In the genomic region with DNA sequence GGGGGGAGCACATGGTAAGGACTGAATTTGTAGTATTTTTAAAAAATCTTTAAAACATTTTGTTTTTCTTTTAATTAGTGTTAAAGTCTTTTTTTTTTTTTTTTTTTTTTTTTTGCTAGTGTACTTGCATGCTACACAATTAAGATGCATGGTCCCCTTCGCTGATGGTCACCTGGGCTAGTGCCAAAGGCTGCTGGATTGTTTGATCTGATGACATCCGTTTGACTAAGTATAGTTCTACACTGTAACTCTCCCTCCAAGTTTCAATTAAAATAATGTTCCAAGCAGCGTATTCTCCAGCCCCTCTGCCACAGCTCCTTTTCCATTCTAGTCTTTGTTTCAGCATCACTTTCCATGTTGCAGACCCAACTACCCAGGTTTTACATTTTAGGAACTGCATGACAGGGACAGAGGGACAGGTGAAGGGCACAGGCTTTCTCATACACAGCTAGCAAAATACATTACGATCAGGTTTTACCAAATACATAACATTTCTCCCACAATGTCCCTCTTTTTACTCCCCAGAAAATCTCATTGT, we compare ENCODE assay signal across 8 cellular contexts. TPM values are rescaled to one million over a fixed set of nuclear protein-coding genes. Genes with fewer than 3 reads are reported as not detected.
A peak's percentile ranks its signal among the peaks of the same experiment; 100 is the strongest.
DNase-seq lines count a peak whose midpoint lies in the region; ATAC-seq lines count a peak whose summit lies in the region.

No MANE protein-coding gene starts in this region.

- no peak overlapping the region for H3K27ac ChIP-seq in thymus (ENCODE audit: low read depth)

- no peaks in the 10 kb centered on the region for H3K36me3 Mint-ChIP-seq in activated T-cell treated with anti-CD3 and anti-CD28 coated beads, Interleukin-2, amount 50 U/mL, for 4 hours (ENCODE audit: insufficient read depth)
- H3K36me3 Mint-ChIP-seq in activated naive CD4-positive, alpha-beta T cell treated with anti-CD3 and anti-CD28 coated beads, Interleukin-2, amount 50 U/mL, for 72 hours, result no peaks in the 10 kb centered on the region

- 33% methylated on average over 4 of the region's 4 CpGs for WGBS in thymus

- peak overlapping the region; percentile 72 for H3K4me3 Mint-ChIP-seq in activated T-cell treated with anti-CD3 and anti-CD28 coated beads, Interleukin-2, amount 50 U/mL, for 4 hours

- peaks cover 7% of the 10 kb centered on the region for H3K4me1 ChIP-seq in thymus (ENCODE audit: control insufficient read depth, insufficient read depth, low read length)

- no peak overlapping the region for H3K27ac Mint-ChIP-seq in activated naive CD4-positive, alpha-beta T cell treated with anti-CD3 and anti-CD28 coated beads, Interleukin-2, amount 50 U/mL, for 72 hours

- H3K9me3 ChIP-seq in thymus (ENCODE audit: control insufficient read depth), result no peaks in the 10 kb centered on the region

- no peak for DNase-seq in activated T-cell treated with anti-CD3 and anti-CD28 coated beads, Interleukin-2, amount 50 U/mL, for 4 hours
- DNase-seq in activated T-cell treated with anti-CD3 and anti-CD28 coated beads, Interleukin-2, amount 50 U/mL, for 48 hours, result no peak
- no peak for DNase-seq in activated naive CD4-positive, alpha-beta T cell treated with anti-CD3 and anti-CD28 coated beads, Interleukin-2, amount 50 U/mL, for 72 hours (ENCODE audit: low spot score in 2 of 2)
- peak; percentile 8 for DNase-seq in inferior parietal cortex (ENCODE audit: extremely low spot score)
- DNase-seq in stimulated activated CD4-positive, alpha-beta T cell treated with anti-CD3 and anti-CD28 coated beads, Interleukin-4, amount 100 ng/mL, for 4 hours, result no peak
- DNase-seq in NCI-H2029 treated with DMSO at 0.1 percent for 48 hours (lab: John Stamatoyannopoulos, UW), result no peak
- DNase-seq in NCI-H1436 (lab: John Stamatoyannopoulos, UW), result no peak

- H3K27me3 Mint-ChIP-seq in activated T-cell treated with anti-CD3 and anti-CD28 coated beads, Interleukin-2, amount 50 U/mL, for 4 hours (ENCODE audit: low read depth), result peaks cover 2% of the 10 kb centered on the region

- ATAC-seq in activated T-cell treated with anti-CD3 and anti-CD28 coated beads, Interleukin-2, amount 50 U/mL, for 4 hours, result no peak
- peak; percentile 2 to 11 for ATAC-seq in activated naive CD4-positive, alpha-beta T cell treated with anti-CD3 and anti-CD28 coated beads, Interleukin-2, amount 50 U/mL, for 72 hours

- H3K36me3 ChIP-seq in thymus (ENCODE audit: control insufficient read depth, insufficient read depth), result no peaks in the 10 kb centered on the region

- no peaks in the 10 kb centered on the region for H3K27me3 ChIP-seq in thymus (ENCODE audit: control insufficient read depth, insufficient read depth)

- H3K4me1 Mint-ChIP-seq in activated T-cell treated with anti-CD3 and anti-CD28 coated beads, Interleukin-2, amount 50 U/mL, for 4 hours (ENCODE audit: low read depth), result peaks cover 17% of the 10 kb centered on the region

- peak overlapping the region; percentile 85 for H3K4me3 ChIP-seq in thymus (ENCODE audit: low read length)

- H3K9me3 Mint-ChIP-seq in activated T-cell treated with anti-CD3 and anti-CD28 coated beads, Interleukin-2, amount 50 U/mL, for 4 hours, result no peaks in the 10 kb centered on the region
- H3K9me3 Mint-ChIP-seq in activated naive CD4-positive, alpha-beta T cell treated with anti-CD3 and anti-CD28 coated beads, Interleukin-2, amount 50 U/mL, for 72 hours, result no peaks in the 10 kb centered on the region

RNA-seq across cellular contexts. Expression of gene RAVER2, which starts 0.9 kb away (rescaled TPM):
- total RNA-seq in activated T-cell treated with anti-CD3 and anti-CD28 coated beads, Interleukin-2, amount 50 U/mL, for 4 hours, result 1 to 10 TPM; 1.2 to 1.8 (median 1.3) TPM
- total RNA-seq in activated naive CD4-positive, alpha-beta T cell treated with anti-CD3 and anti-CD28 coated beads, Interleukin-2, amount 50 U/mL, for 72 hours, result 1 to 10 TPM; 1.0 to 2.7 TPM
- 6.3 TPM for polyA plus RNA-seq in thymus

Comparison
In these comparisons a context has a peak if more than half of its experiments do, and no peak if none do; other contexts are left out.
1. ATAC-seq: peak in activated naive CD4-positive, alpha-beta T cell treated with anti-CD3 and anti-CD28 coated beads, Interleukin-2, amount 50 U/mL, for 72 hours (2 of 2); none in activated T-cell treated with anti-CD3 and anti-CD28 coated beads, Interleukin-2, amount 50 U/mL, for 4 hours (0 of 2).